1 cellular context compared by ENCODE assay signal in the genomic region with DNA sequence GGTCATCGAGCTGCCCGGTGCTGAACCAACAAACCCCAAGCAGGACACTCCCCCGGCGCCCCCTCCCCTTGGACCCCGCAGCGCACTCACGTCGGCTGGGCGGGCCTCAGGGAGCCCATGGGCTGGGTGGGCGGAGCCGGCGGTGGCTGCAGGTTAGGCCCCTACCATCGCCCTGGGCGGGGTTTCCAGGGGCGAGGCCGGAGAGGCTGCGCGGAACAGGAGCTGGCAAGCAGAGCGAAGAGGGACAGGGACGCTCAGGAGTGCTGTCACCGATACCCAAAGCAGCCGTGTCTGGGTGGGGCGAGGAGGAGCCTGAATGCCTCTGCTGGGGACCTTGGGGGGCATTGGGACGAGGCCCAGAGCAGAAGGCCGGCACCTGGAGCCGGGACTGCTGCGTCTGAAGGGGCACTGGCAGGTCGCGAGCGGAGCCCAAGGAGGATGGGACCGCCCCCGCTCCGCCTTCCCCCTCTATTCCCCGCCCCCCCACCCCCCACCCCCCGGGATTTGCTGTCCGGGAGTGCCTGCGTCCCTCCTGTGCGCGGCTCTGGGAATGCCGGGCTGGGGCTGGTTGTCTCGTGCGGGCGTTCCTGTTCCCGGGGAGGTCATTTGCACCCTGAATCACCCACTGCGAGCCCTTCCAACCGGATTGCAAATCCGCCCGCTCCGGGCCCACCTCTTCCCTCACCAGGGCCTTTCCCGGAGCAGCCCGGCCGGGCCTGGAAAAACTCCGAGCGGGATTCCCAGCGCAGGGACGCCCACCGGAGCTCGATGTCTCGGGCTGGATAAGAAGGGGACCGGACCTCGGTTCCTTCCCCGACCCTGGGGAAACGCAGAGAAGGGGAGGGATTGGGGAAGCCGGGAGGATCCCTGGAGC.
A peak's percentile ranks its signal among the peaks of the same experiment; 100 is the strongest.
TF ChIP-seq lines count a peak whose summit lies in the region.

No MANE protein-coding gene starts in this region.

TF ChIP-seq in HEK293, 187 proteins besides CTCF, POLR2A, EP300 and RAD21 (continued from another document and continues in another):
- TF ChIP-seq, protein P1, sequence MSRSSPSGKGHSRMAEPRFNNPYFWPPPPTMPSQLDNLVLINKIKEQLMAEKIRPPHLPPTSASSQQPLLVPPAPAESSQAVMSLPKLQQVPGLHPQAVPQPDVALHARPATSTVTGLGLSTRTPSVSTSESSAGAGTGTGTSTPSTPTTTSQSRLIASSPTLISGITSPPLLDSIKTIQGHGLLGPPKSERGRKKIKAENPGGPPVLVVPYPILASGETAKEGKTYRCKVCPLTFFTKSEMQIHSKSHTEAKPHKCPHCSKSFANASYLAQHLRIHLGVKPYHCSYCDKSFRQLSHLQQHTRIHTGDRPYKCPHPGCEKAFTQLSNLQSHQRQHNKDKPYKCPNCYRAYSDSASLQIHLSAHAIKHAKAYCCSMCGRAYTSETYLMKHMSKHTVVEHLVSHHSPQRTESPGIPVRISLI (tag by site-specific recombination; IDR thresholded peaks at IDR 0.05): no peak
- TF ChIP-seq GLI2 (tag by site-specific recombination; IDR thresholded peaks at IDR 0.05; ENCODE audit: borderline replicate concordance, low read depth) (no peak), ZNF391 (tag by site-specific recombination; IDR thresholded peaks at IDR 0.05; ENCODE audit: borderline replicate concordance, low read depth) (no peak), PATZ1 (tag by site-specific recombination; IDR thresholded peaks at IDR 0.05) (peak; percentile 90), ZNF560 (tag by site-specific recombination; IDR thresholded peaks at IDR 0.05; ENCODE audit: borderline replicate concordance) (no peak), ZNF677 (tag by site-specific recombination; IDR thresholded peaks at IDR 0.05) (no peak), YY2 (tag by site-specific recombination; IDR thresholded peaks at IDR 0.05) (no peak), ZNF548 (tag by site-specific recombination; IDR thresholded peaks at IDR 0.05) (no peak), KLF7 (tag by site-specific recombination; IDR thresholded peaks at IDR 0.05; ENCODE audit: borderline replicate concordance) (peak; percentile 78; the same call in 1 of the 2 replicates), ZNF791 (tag by site-specific recombination; IDR thresholded peaks at IDR 0.05) (no peak), ZNF610 (tag by site-specific recombination; IDR thresholded peaks at IDR 0.05; ENCODE audit: borderline replicate concordance) (no peak), ZBTB8A (tag by site-specific recombination; IDR thresholded peaks at IDR 0.05) (no peak; the same call in 1 of the 2 replicates), ZNF837 (tag by site-specific recombination; IDR thresholded peaks at IDR 0.05) (no peak), ZNF280D (tag by site-specific recombination; IDR thresholded peaks at IDR 0.05) (no peak), SP2 (tag by site-specific recombination; IDR thresholded peaks at IDR 0.05) (peak; percentile 79), ZNF768 (tag by site-specific recombination; IDR thresholded peaks at IDR 0.05) (no peak), ZNF623 (tag by site-specific recombination; IDR thresholded peaks at IDR 0.05) (no peak), ZNF366 (tag by site-specific recombination; conservative IDR thresholded peaks at IDR 0.05) (no peak), ZNF394 (tag by site-specific recombination; IDR thresholded peaks at IDR 0.05; ENCODE audit: borderline replicate concordance) (no peak), ZNF350 (tag by site-specific recombination; IDR thresholded peaks at IDR 0.05) (no peak), ZFP69B (tag by site-specific recombination; IDR thresholded peaks at IDR 0.05) (peak; percentile 50), ZNF114 (tag by site-specific recombination; IDR thresholded peaks at IDR 0.05) (no peak), ZNF473 (tag by site-specific recombination; IDR thresholded peaks at IDR 0.05) (no peak), ZNF558 (tag by site-specific recombination; IDR thresholded peaks at IDR 0.05) (no peak), GLIS2 (tag by site-specific recombination; IDR thresholded peaks at IDR 0.05) (peak; percentile 79), BCL11A (tag by site-specific recombination; IDR thresholded peaks at IDR 0.05; ENCODE audit: low read depth) (no peak; the same call in 1 of the 2 replicates), ZNF112 (tag by site-specific recombination; IDR thresholded peaks at IDR 0.05) (no peak), ZNF660 (tag by site-specific recombination; IDR thresholded peaks at IDR 0.05) (no peak), ZNF335 (tag by site-specific recombination; conservative IDR thresholded peaks at IDR 0.05) (peak; percentile 78), ZNF214 (tag by site-specific recombination; IDR thresholded peaks at IDR 0.05; ENCODE audit: borderline replicate concordance) (no peak), KLF8 (tag by site-specific recombination; IDR thresholded peaks at IDR 0.05) (peak; percentile 71; the same call in 1 of the 2 replicates), ZNF221 (tag by site-specific recombination; IDR thresholded peaks at IDR 0.05; ENCODE audit: borderline replicate concordance) (no peak), ZNF529 (tag by site-specific recombination; IDR thresholded peaks at IDR 0.05; ENCODE audit: insufficient replicate concordance) (no peak), AEBP2 (tag by site-specific recombination; IDR thresholded peaks at IDR 0.05; ENCODE audit: borderline replicate concordance) (no peak), OSR2 (tag by site-specific recombination; IDR thresholded peaks at IDR 0.05) (peak; percentile 61), ZNF624 (tag by site-specific recombination; IDR thresholded peaks at IDR 0.05) (no peak), ZNF416 (tag by site-specific recombination; IDR thresholded peaks at IDR 0.05) (no peak), ZNF157 (tag by site-specific recombination; IDR thresholded peaks at IDR 0.05) (no peak), ZBTB48 (tag by site-specific recombination; IDR thresholded peaks at IDR 0.05) (0 out of 2 replicates have a peak, but pooled peaks have one; percentile 11), ZFP3 (tag by site-specific recombination; IDR thresholded peaks at IDR 0.05; ENCODE audit: low read depth) (no peak), ZNF629 (tag by site-specific recombination; IDR thresholded peaks at IDR 0.05) (no peak)
- TF ChIP-seq, protein P2, sequence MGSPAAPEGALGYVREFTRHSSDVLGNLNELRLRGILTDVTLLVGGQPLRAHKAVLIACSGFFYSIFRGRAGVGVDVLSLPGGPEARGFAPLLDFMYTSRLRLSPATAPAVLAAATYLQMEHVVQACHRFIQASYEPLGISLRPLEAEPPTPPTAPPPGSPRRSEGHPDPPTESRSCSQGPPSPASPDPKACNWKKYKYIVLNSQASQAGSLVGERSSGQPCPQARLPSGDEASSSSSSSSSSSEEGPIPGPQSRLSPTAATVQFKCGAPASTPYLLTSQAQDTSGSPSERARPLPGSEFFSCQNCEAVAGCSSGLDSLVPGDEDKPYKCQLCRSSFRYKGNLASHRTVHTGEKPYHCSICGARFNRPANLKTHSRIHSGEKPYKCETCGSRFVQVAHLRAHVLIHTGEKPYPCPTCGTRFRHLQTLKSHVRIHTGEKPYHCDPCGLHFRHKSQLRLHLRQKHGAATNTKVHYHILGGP (tag by site-specific recombination; IDR thresholded peaks at IDR 0.05): no peak
- TF ChIP-seq, protein P3, sequence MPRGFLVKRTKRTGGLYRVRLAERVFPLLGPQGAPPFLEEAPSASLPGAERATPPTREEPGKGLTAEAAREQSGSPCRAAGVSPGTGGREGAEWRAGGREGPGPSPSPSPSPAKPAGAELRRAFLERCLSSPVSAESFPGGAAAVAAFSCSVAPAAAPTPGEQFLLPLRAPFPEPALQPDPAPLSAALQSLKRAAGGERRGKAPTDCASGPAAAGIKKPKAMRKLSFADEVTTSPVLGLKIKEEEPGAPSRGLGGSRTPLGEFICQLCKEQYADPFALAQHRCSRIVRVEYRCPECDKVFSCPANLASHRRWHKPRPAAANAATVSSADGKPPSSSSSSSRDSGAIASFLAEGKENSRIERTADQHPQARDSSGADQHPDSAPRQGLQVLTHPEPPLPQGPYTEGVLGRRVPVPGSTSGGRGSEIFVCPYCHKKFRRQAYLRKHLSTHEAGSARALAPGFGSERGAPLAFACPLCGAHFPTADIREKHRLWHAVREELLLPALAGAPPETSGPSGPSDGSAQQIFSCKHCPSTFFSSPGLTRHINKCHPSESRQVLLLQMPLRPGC (tag by site-specific recombination; IDR thresholded peaks at IDR 0.05): no peak
- TF ChIP-seq, protein P4, sequence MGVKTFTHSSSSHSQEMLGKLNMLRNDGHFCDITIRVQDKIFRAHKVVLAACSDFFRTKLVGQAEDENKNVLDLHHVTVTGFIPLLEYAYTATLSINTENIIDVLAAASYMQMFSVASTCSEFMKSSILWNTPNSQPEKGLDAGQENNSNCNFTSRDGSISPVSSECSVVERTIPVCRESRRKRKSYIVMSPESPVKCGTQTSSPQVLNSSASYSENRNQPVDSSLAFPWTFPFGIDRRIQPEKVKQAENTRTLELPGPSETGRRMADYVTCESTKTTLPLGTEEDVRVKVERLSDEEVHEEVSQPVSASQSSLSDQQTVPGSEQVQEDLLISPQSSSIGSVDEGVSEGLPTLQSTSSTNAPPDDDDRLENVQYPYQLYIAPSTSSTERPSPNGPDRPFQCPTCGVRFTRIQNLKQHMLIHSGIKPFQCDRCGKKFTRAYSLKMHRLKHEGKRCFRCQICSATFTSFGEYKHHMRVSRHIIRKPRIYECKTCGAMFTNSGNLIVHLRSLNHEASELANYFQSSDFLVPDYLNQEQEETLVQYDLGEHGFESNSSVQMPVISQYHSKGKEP (tag by site-specific recombination; IDR thresholded peaks at IDR 0.05): no peak
- TF ChIP-seq, protein P5, sequence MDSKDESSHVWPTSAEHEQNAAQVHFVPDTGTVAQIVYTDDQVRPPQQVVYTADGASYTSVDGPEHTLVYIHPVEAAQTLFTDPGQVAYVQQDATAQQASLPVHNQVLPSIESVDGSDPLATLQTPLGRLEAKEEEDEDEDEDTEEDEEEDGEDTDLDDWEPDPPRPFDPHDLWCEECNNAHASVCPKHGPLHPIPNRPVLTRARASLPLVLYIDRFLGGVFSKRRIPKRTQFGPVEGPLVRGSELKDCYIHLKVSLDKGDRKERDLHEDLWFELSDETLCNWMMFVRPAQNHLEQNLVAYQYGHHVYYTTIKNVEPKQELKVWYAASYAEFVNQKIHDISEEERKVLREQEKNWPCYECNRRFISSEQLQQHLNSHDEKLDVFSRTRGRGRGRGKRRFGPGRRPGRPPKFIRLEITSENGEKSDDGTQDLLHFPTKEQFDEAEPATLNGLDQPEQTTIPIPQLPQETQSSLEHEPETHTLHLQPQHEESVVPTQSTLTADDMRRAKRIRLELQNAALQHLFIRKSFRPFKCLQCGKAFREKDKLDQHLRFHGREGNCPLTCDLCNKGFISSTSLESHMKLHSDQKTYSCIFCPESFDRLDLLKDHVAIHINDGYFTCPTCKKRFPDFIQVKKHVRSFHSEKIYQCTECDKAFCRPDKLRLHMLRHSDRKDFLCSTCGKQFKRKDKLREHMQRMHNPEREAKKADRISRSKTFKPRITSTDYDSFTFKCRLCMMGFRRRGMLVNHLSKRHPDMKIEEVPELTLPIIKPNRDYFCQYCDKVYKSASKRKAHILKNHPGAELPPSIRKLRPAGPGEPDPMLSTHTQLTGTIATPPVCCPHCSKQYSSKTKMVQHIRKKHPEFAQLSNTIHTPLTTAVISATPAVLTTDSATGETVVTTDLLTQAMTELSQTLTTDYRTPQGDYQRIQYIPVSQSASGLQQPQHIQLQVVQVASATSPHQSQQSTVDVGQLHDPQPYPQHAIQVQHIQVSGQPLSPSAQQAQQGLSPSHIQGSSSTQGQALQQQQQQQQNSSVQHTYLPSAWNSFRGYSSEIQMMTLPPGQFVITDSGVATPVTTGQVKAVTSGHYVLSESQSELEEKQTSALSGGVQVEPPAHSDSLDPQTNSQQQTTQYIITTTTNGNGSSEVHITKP (tag by site-specific recombination; IDR thresholded peaks at IDR 0.05): peak; percentile 96
